Comparison of ENCODE assay signal across 8 cellular contexts in genomic region chr7:102478314-102479206, GRCh38. TPM values are rescaled to one million over a fixed set of nuclear protein-coding genes. Genes with fewer than 3 reads are reported as not detected.
DNase-seq lines count a peak whose midpoint lies in the region; ATAC-seq, FAIRE-seq and TF ChIP-seq lines count a peak whose summit lies in the region.
"Not testable (repeated sequence)": the region's sequence is repeated elsewhere in the genome, so short reads cannot be mapped to it uniquely, and the experiment has no call there.

TSS of gene POLR2J (minus strand) at chr7:102478922. CDS start at chr7:102478860, 62 bp downstream.

- H3K27me3 Mint-ChIP-seq in activated B cell treated with CpG ODN at 0.5 μM for 24 hours; astrocyte (ENCODE audit: low read depth, unreplicated experiment): not testable (repeated sequence)

- H3K9me3 Mint-ChIP-seq in activated B cell treated with CpG ODN at 0.5 μM for 24 hours; astrocyte (ENCODE audit: unreplicated experiment): not testable (repeated sequence)

- H3K36me3 Mint-ChIP-seq in activated B cell treated with CpG ODN at 0.5 μM for 24 hours (ENCODE audit: low read depth); astrocyte (ENCODE audit: low read depth, unreplicated experiment): not testable (repeated sequence)

- H3K79me2 ChIP-seq in astrocyte (ENCODE audit: insufficient read depth, low read length), result not testable (repeated sequence)

- not testable (repeated sequence) for H3K4me1 Mint-ChIP-seq in activated B cell treated with CpG ODN at 0.5 μM for 24 hours; astrocyte (ENCODE audit: low read depth, unreplicated experiment)

- H3K4me1 ChIP-seq in astrocyte (ENCODE audit: insufficient read depth, low read length); heart right ventricle: not testable (repeated sequence)

- H3K9ac ChIP-seq in astrocyte (ENCODE audit: low read length), result peak within 1 kb of the TSS; percentile 46

- H3K4me3 ChIP-seq in GM06990 (replicated peaks; ENCODE audit: low read depth, low read length), result peak within 1 kb of the TSS; percentile 49
- peak within 1 kb of the TSS; percentile 28 for H3K4me3 ChIP-seq in astrocyte (ENCODE audit: insufficient read depth, low read depth, low read length)
- peak within 1 kb of the TSS in 9 of 10 donors; percentile 30 to 60 (median 55) for H3K4me3 ChIP-seq in heart right ventricle

- H3K9me3 ChIP-seq in astrocyte (ENCODE audit: insufficient read depth, low read depth, low read length); heart right ventricle: not testable (repeated sequence)

- POLR2A ChIA-PET in activated B cell treated with CpG ODN at 0.5 μM for 24 hours (lab: Charles Lee), result not testable (repeated sequence)

- not testable (repeated sequence) for H4K20me1 ChIP-seq in astrocyte (ENCODE audit: insufficient read depth, low read length)

- intact Hi-C loops in activated B cell treated with CpG ODN at 0.5 μM for 24 hours (cut with micrococcal nuclease); heart right ventricle (cut with DNase I); posterior vena cava (cut with DNase I): not testable (repeated sequence)

- FAIRE-seq in astrocyte (lab: Jason Lieb, UNC), result not testable (repeated sequence)

- H3K27ac ChIP-seq in astrocyte (ENCODE audit: low read depth, low read length), result not testable (repeated sequence)
- peak within 1 kb of the TSS in 3 of 10 donors; percentile 39 to 56 (median 50) for H3K27ac ChIP-seq in heart right ventricle

- H3K27ac Mint-ChIP-seq in activated B cell treated with CpG ODN at 0.5 μM for 24 hours (peak within 1 kb of the TSS; percentile 86), astrocyte (ENCODE audit: unreplicated experiment) (peak within 1 kb of the TSS; percentile 80)

- H3K4me2 ChIP-seq in astrocyte (ENCODE audit: low read length), result peak within 1 kb of the TSS; percentile 52

- ATAC-seq in GM21825 (IDR thresholded peaks at IDR 0.05; ENCODE audit: unreplicated experiment) (peak; percentile 75), activated B cell treated with CpG ODN at 0.5 μM for 24 hours (ENCODE audit: low read depth) (peak; percentile 94), heart right ventricle (peak; percentile 93 to 97 (median 96))
- peak; percentile 88 for ATAC-seq in stimulated activated naive CD8-positive, alpha-beta T cell treated with anti-CD3 and anti-CD28 coated beads, Interleukin-15, Interleukin-2, amounts not matched to agents 100 U/mL and 50 U/mL, for 24 hours

- 0 to 1% methylated on average over 38 to 51 of the region's 72 CpGs for WGBS in heart right ventricle, 2 donors

- H3K36me3 ChIP-seq in GM06990 (ENCODE audit: control insufficient read depth, insufficient read depth, low read length); astrocyte (ENCODE audit: insufficient read depth, low read length): not testable (repeated sequence)
- peaks cover 0 to 10% (median 0%) of the 10 kb centered on the region in 9 donors for H3K36me3 ChIP-seq in heart right ventricle

- not testable (repeated sequence) for TF ChIP-seq CTCF in GM06990 (IDR thresholded peaks at IDR 0.05; ENCODE audit: insufficient read depth, low read length, poor library complexity, severe bottlenecking); activated B cell treated with CpG ODN at 0.5 μM for 24 hours (IDR thresholded peaks at IDR 0.05); astrocyte (IDR thresholded peaks at IDR 0.05; ENCODE audit: insufficient read depth, low read depth, low read length)
- peak; percentile 21 to 77 (median 51) for TF ChIP-seq CTCF in heart right ventricle (IDR thresholded peaks at IDR 0.05)

- not testable (repeated sequence) for H3K27me3 ChIP-seq in GM06990 (replicated peaks; ENCODE audit: control insufficient read depth, insufficient read depth, low read length); astrocyte (ENCODE audit: insufficient read depth, low read length); heart right ventricle

- CTCF ChIA-PET in activated B cell treated with CpG ODN at 0.5 μM for 24 hours (lab: Charles Lee), result not testable (repeated sequence)

- DNase-seq in GM06990 (ENCODE audit: extremely low read depth, insufficient read length), result peak; percentile 75
- DNase-seq in HK-2 (ENCODE audit: unreplicated experiment), result peak; percentile 71
- DNase-seq in activated B cell treated with CpG ODN at 0.5 μM for 24 hours, result peak; percentile 74
- DNase-seq in astrocyte (ENCODE audit: low read depth), result peak; percentile 27
- peak; percentile 88 to 91 for DNase-seq in heart right ventricle
- DNase-seq in posterior vena cava (ENCODE audit: low spot score), result peak; percentile 98
- peak; percentile 86 for DNase-seq in stimulated activated naive CD8-positive, alpha-beta T cell treated with anti-CD3 and anti-CD28 coated beads, Interleukin-15, Interleukin-2, amounts not matched to agents 100 U/mL and 50 U/mL, for 24 hours

- H3K4me3 Mint-ChIP-seq in activated B cell treated with CpG ODN at 0.5 μM for 24 hours, result peak within 1 kb of the TSS; percentile 90
- H3K4me3 Mint-ChIP-seq in astrocyte (ENCODE audit: unreplicated experiment), result peak within 1 kb of the TSS; percentile 86

- H2AFZ ChIP-seq in astrocyte (ENCODE audit: low read depth, low read length), result not testable (repeated sequence)

RNA-seq across cellular contexts. Expression of gene POLR2J, which starts in this region (rescaled TPM):
- total RNA-seq in activated B cell treated with CpG ODN at 0.5 μM for 24 hours (45.2 and 49.5 TPM in 2 replicates), astrocyte (36.9 and 41.4 TPM in 2 replicates), heart right ventricle (10 to 100 TPM; 40.1 to 74.1 (median 52.7) TPM), posterior vena cava (10 to 100 TPM; 35.0 to 40.3 TPM)
- 100 to 1,000 TPM; 127 to 228 TPM for polyA plus RNA-seq in heart right ventricle

Comparison
In these comparisons a context has a peak if more than half of its experiments do, and no peak if none do; other contexts are left out.
1. DNase-seq: peak in every context shown above with its lines; median percentile 98 in posterior vena cava; 90 in heart right ventricle; 86 in stimulated activated naive CD8-positive, alpha-beta T cell treated with anti-CD3 and anti-CD28 coated beads, Interleukin-15, Interleukin-2, amounts not matched to agents 100 U/mL and 50 U/mL, for 24 hours; 75 in GM06990; 74 in activated B cell treated with CpG ODN at 0.5 μM for 24 hours; 71 in HK-2; 27 in astrocyte.